1 cellular context compared by ENCODE assay signal in genomic region chr17:61567045-61567802, GRCh38.
TF ChIP-seq lines count a peak whose summit lies in the region.

No MANE protein-coding gene starts in this region.

TF ChIP-seq in HCT116, 20 proteins besides CTCF, POLR2A, EP300 and RAD21 (continued from another document):
- TF ChIP-seq, protein P1, sequence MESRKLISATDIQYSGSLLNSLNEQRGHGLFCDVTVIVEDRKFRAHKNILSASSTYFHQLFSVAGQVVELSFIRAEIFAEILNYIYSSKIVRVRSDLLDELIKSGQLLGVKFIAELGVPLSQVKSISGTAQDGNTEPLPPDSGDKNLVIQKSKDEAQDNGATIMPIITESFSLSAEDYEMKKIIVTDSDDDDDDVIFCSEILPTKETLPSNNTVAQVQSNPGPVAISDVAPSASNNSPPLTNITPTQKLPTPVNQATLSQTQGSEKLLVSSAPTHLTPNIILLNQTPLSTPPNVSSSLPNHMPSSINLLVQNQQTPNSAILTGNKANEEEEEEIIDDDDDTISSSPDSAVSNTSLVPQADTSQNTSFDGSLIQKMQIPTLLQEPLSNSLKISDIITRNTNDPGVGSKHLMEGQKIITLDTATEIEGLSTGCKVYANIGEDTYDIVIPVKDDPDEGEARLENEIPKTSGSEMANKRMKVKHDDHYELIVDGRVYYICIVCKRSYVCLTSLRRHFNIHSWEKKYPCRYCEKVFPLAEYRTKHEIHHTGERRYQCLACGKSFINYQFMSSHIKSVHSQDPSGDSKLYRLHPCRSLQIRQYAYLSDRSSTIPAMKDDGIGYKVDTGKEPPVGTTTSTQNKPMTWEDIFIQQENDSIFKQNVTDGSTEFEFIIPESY (IDR thresholded peaks at IDR 0.05; ENCODE audit: extremely low read depth, insufficient replicate concordance, low read length) = no peak
- TF ChIP-seq POLR2AphosphoS5 (IDR thresholded peaks at IDR 0.05; ENCODE audit: low read depth, low read length) (peak; percentile 20; the same call in 1 of the 2 replicates), FOSL1 (IDR thresholded peaks at IDR 0.05; ENCODE audit: low read depth) (peak; percentile 93), CBX3 (IDR thresholded peaks at IDR 0.05; ENCODE audit: low read depth) (peak; percentile 46), REST (IDR thresholded peaks at IDR 0.05; ENCODE audit: low read depth) (no peak), JUND (IDR thresholded peaks at IDR 0.05) (peak; percentile 99), EZH2 (IDR thresholded peaks at IDR 0.05) (no peak)
